Comparison of ENCODE assay signal across 13 cellular contexts in the genomic region with DNA sequence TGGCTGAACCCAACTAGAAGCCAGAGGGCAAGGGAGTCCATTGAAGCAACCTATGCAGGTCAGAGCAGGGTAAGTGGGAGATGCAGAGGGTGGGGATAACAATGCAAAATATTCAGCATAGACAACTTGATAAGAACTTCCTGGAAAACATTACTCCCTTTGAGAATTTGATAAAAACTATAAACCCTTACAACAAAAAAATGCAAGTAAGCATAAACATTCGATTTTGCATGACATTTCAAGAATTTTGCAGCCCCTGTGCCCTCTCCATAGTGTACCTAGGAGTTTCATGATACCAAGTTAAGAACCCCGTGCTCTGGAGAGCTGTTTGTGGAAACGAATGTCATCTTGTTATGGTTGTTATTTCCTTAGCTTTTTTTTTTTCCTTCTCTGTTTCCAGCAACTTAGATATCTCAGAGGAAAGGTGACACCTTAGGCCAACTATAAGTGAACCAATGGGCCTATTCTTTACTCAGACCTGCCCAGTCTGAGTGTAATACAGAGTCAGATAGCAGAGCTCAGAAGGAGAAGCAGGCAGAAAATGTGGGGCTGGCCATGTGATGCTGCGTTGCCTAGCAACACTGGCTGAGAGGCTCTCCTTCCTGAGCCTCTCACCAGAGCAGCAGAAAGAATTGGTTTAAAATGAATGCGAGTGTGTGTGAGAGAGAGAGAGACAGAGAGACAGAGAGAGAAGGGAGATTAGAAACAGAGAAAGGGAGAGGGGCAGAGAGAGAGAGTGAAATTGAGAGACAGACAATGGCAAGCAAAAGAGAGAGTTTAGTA. TPM values are rescaled to one million over a fixed set of nuclear protein-coding genes. Genes with fewer than 3 reads are reported as not detected.
DNase-seq lines count a peak whose midpoint lies in the region; ATAC-seq and TF ChIP-seq lines count a peak whose summit lies in the region.
"Had no signal": no experiment of that assay in that cellular context is flagged by ENCODE, and none has a peak within 500 bp of the region (broad histone marks: within the 10 kb centered on the region; RNA-seq: fewer than 3 reads in every experiment).

No MANE protein-coding gene starts in this region.

- H3K4me1 ChIP-seq in left ventricle myocardium inferior: no peaks in the 10 kb centered on the region
- H3K4me1 ChIP-seq in psoas muscle: no peaks in the 10 kb centered on the region

- ATAC-seq in Right ventricle myocardium superior (ENCODE audit: poor library complexity) (no peak), psoas muscle (no peak)
- ATAC-seq: left ventricle myocardium superior had no signal

- DNase-seq in NCI-H748 (lab: John Stamatoyannopoulos, UW; ENCODE audit: unreplicated experiment) (peak; percentile 54), NCI-H748 treated with DMSO at 0.1 percent for 48 hours (lab: John Stamatoyannopoulos, UW) (no peak), NCI-H510A (lab: John Stamatoyannopoulos, UW) (peak; percentile 12), ecto neural progenitor cell (ENCODE audit: low spot score) (peak; percentile 61), retinal pigment epithelial cell (ENCODE audit: low read depth) (peak; percentile 6), Right ventricle myocardium superior (no peak), left ventricle myocardium inferior (no peak), psoas muscle (no peak)
- DNase-seq: activated CD4-positive, alpha-beta T cell treated with anti-CD3 and anti-CD28 coated beads, Interleukin-2, amount 10 ng/mL, durations not matched to agents 7 days and 5 days; COR-L47; left ventricle myocardium superior; trophoblast cell had no signal

- intact Hi-C loops in Right ventricle myocardium superior (cut with DNase I): no loop called here
- intact Hi-C loops in left ventricle myocardium inferior (cut with micrococcal nuclease): no loop called here
- intact Hi-C loops in psoas muscle (cut with DNase I): no loop called here

- no peak overlapping the region for H3K4me3 ChIP-seq in retinal pigment epithelial cell (ENCODE audit: low read length)
- H3K4me3 ChIP-seq in left ventricle myocardium inferior: no peak overlapping the region
- no peak overlapping the region for H3K4me3 ChIP-seq in psoas muscle

- H3K36me3 ChIP-seq in left ventricle myocardium inferior (no peaks in the 10 kb centered on the region), psoas muscle (ENCODE audit: insufficient read depth in 1 of 2, low read depth in 1 of 2) (no peaks in the 10 kb centered on the region)

- H3K9me3 ChIP-seq in left ventricle myocardium inferior (replicated peaks): no peaks in the 10 kb centered on the region
- H3K9me3 ChIP-seq in psoas muscle: no peaks in the 10 kb centered on the region

- WGBS in psoas muscle, 3 donors: 26 to 31% (median 30%) methylated on average over 5 of the region's 5 CpGs

- H3K27me3 ChIP-seq in left ventricle myocardium inferior (ENCODE audit: low read depth) (peaks cover 5% of the 10 kb centered on the region), psoas muscle (ENCODE audit: insufficient read depth in 3 of 3, low read length in 2 of 3) (no peaks in the 10 kb centered on the region)

- TF ChIP-seq CTCF in retinal pigment epithelial cell (conservative IDR thresholded peaks at IDR 0.05; ENCODE audit: low read depth, low read length) (no peak), left ventricle myocardium inferior (IDR thresholded peaks at IDR 0.05; ENCODE audit: borderline replicate concordance) (no peak), psoas muscle (IDR thresholded peaks at IDR 0.05) (no peak)

- H3K27ac ChIP-seq in left ventricle myocardium inferior (replicated peaks) (no peak overlapping the region), psoas muscle (no peak overlapping the region)

RNA-seq across cellular contexts. Expression of a gene that starts 36.7 kb away (rescaled TPM):
- total RNA-seq in Right ventricle myocardium superior (not detected), left ventricle myocardium inferior (not detected), psoas muscle (not detected)
- not detected for polyA plus RNA-seq in psoas muscle
- total RNA-seq: A673; activated CD4-positive, alpha-beta T cell treated with anti-CD3 and anti-CD28 coated beads, Interleukin-2, amount 10 ng/mL, durations not matched to agents 7 days and 5 days; left ventricle myocardium superior had no signal

Comparison
In these comparisons a context has a peak if more than half of its experiments do, and no peak if none do; other contexts are left out.
1. DNase-seq: peak in NCI-H748 (single experiment), NCI-H510A (single experiment), ecto neural progenitor cell (single experiment) and retinal pigment epithelial cell (single experiment); none in NCI-H748 treated with DMSO at 0.1 percent for 48 hours (single experiment), Right ventricle myocardium superior (single experiment), left ventricle myocardium inferior (single experiment) and psoas muscle (0 of 2).